20 cellular contexts compared by ENCODE assay signal in the genomic region with DNA sequence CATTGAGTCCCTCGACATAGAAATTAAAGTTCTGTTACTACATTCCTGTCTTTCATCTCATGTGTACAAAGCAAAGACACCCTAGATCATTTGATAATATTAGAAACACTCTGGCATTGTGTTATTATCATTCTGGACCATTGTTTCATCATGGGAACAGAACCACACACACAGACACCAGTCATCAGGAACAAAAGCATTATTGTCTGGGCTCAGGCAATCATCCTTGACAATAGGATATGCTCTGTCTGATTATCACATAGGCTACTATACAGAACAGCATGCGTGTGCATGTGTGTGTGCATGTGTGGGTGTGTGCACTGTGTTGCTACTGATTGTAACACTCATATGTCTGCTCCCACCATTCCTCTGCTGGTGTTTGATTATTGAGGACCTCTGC.
DNase-seq lines count a peak whose midpoint lies in the region; ATAC-seq and TF ChIP-seq lines count a peak whose summit lies in the region.
"Had no signal": no experiment of that assay in that cellular context is flagged by ENCODE, and none has a peak within 500 bp of the region (broad histone marks: within the 10 kb centered on the region; RNA-seq: fewer than 3 reads in every experiment).

No MANE protein-coding gene starts in this region.

- H3K27ac ChIP-seq in caudate nucleus (ENCODE audit: low read depth, low read length), result peak overlapping the region; percentile 77
- H3K27ac ChIP-seq: A549, HL-60 had no signal

- H3K4me1 Mint-ChIP-seq in activated naive CD4-positive, alpha-beta T cell treated with anti-CD3 and anti-CD28 coated beads, Interleukin-2, amount 10 ng/mL, durations not matched to agents 7 days and 5 days, result no peaks in the 10 kb centered on the region
- peaks cover 4% of the 10 kb centered on the region for H3K4me1 Mint-ChIP-seq in type B pancreatic cell (ENCODE audit: unreplicated experiment)

- peaks cover 4% of the 10 kb centered on the region for H3K27me3 Mint-ChIP-seq in activated naive CD4-positive, alpha-beta T cell treated with anti-CD3 and anti-CD28 coated beads, Interleukin-2, amount 10 ng/mL, durations not matched to agents 7 days and 5 days
- peaks cover 7% of the 10 kb centered on the region for H3K27me3 Mint-ChIP-seq in type B pancreatic cell

- ATAC-seq in HG03159 (IDR thresholded peaks at IDR 0.05; ENCODE audit: unreplicated experiment), result no peak
- ATAC-seq: A549 had no signal

- no peak overlapping the region for H3K4me3 Mint-ChIP-seq in activated naive CD4-positive, alpha-beta T cell treated with anti-CD3 and anti-CD28 coated beads, Interleukin-2, amount 10 ng/mL, durations not matched to agents 7 days and 5 days
- no peak overlapping the region for H3K4me3 Mint-ChIP-seq in type B pancreatic cell

- DNase-seq in SK-MEL-5 (ENCODE audit: low read depth, low spot score) (peak; percentile 48), caudate nucleus (lab: John Stamatoyannopoulos, UW) (peak in 20 of 61 donors; percentile 4 to 58 (median 20)), inferior parietal cortex (ENCODE audit: extremely low spot score) (peak; percentile 69), pons (ENCODE audit: low spot score) (peak; percentile 94), type B pancreatic cell (ENCODE audit: extremely low spot score, unreplicated experiment) (no peak), NCI-H2227 treated with DMSO at 0.1 percent for 48 hours (lab: John Stamatoyannopoulos, UW) (no peak)
- DNase-seq in activated naive CD4-positive, alpha-beta T cell treated with anti-CD3 and anti-CD28 coated beads, Interleukin-2, amount 10 ng/mL, durations not matched to agents 7 days and 5 days, result no peak
- DNase-seq: BE2C, DMS79, H7, KBM-7, NCI-H1092 treated with DMSO at 0.1 percent for 48 hours, NCI-H1436 treated with DMSO at 0.1 percent for 48 hours, NCI-H2029, NCI-H345, NCI-H524, OCI-M1 had no signal

- no peak overlapping the region for H3K27ac Mint-ChIP-seq in activated naive CD4-positive, alpha-beta T cell treated with anti-CD3 and anti-CD28 coated beads, Interleukin-2, amount 10 ng/mL, durations not matched to agents 7 days and 5 days
- no peak overlapping the region for H3K27ac Mint-ChIP-seq in type B pancreatic cell

- no peaks in the 10 kb centered on the region for H3K9me3 Mint-ChIP-seq in activated naive CD4-positive, alpha-beta T cell treated with anti-CD3 and anti-CD28 coated beads, Interleukin-2, amount 10 ng/mL, durations not matched to agents 7 days and 5 days
- no peaks in the 10 kb centered on the region for H3K9me3 Mint-ChIP-seq in type B pancreatic cell

- TF ChIP-seq CTCF in type B pancreatic cell (conservative IDR thresholded peaks at IDR 0.05), result no peak

- in situ Hi-C loops in SK-MEL-5 (cut with HindIII; ENCODE audit: low pct_unique_long_range_greater_than_20kb, low sequenced_read_pairs), result no loop called here

- CTCF ChIA-PET in activated naive CD4-positive, alpha-beta T cell treated with anti-CD3 and anti-CD28 coated beads, Interleukin-2, amount 10 ng/mL, durations not matched to agents 7 days and 5 days (lab: Charles Lee), result no interaction called here

- no peaks in the 10 kb centered on the region for H3K36me3 Mint-ChIP-seq in activated naive CD4-positive, alpha-beta T cell treated with anti-CD3 and anti-CD28 coated beads, Interleukin-2, amount 10 ng/mL, durations not matched to agents 7 days and 5 days
- no peaks in the 10 kb centered on the region for H3K36me3 Mint-ChIP-seq in type B pancreatic cell

Comparison
In these comparisons a context has a peak if more than half of its experiments do, and no peak if none do; other contexts are left out.
1. DNase-seq: peak in SK-MEL-5 (single experiment), inferior parietal cortex (single experiment) and pons (single experiment); none in activated naive CD4-positive, alpha-beta T cell treated with anti-CD3 and anti-CD28 coated beads, Interleukin-2, amount 10 ng/mL, durations not matched to agents 7 days and 5 days (single experiment), type B pancreatic cell (single experiment) and NCI-H2227 treated with DMSO at 0.1 percent for 48 hours (single experiment).